In genomic region chr13:80585531-80585930, GRCh38 we compare ENCODE assay signal across 19 cellular contexts.
A peak's percentile ranks its signal among the peaks of the same experiment; 100 is the strongest.
DNase-seq lines count a peak whose midpoint lies in the region; ATAC-seq, FAIRE-seq and TF ChIP-seq lines count a peak whose summit lies in the region.
"Had no signal": no experiment of that assay in that cellular context is flagged by ENCODE, and none has a peak within 500 bp of the region (broad histone marks: within the 10 kb centered on the region; RNA-seq: fewer than 3 reads in every experiment).

No MANE protein-coding gene starts in this region.

- no peaks in the 10 kb centered on the region for H3K79me1 ChIP-seq in H1 (ENCODE audit: low read depth, low read length)

- H3K4me3 Mint-ChIP-seq in GM23338 (no peak overlapping the region), WTC11 (no peak overlapping the region)
- no peak overlapping the region for H3K4me3 Mint-ChIP-seq in activated CD8-positive, alpha-beta T cell treated with anti-CD3 and anti-CD28 coated beads, Interleukin-2, amount 10 ng/mL, durations not matched to agents 7 days and 5 days
- H3K4me3 Mint-ChIP-seq: HFFc6 had no signal

- H3K4me1 ChIP-seq in GM23338 (ENCODE audit: insufficient read depth): peaks cover 15% of the 10 kb centered on the region
- peaks cover 0 to 15% (median 0%) of the 10 kb centered on the region in 4 experiments; a peak in 1 of 7 replicates for H3K4me1 ChIP-seq in H1 (replicated peaks in 1 of 4; ENCODE audit: control insufficient read depth in 3 of 4, insufficient read depth in 4 of 4, low read length in 3 of 4)

- H3K4me2 ChIP-seq in GM23338 (no peak overlapping the region), H1 (ENCODE audit: insufficient read depth in 1 of 2, low read depth in 2 of 2, low read length in 2 of 2) (no peak overlapping the region)

- H3K9ac ChIP-seq in H1 (replicated peaks in 1 of 4; ENCODE audit: extremely low read depth in 1 of 4, low read depth in 3 of 4, low read length in 3 of 4): no peak overlapping the region

- CTCF ChIA-PET in WTC11 (lab: Charles Lee) (no interaction called here), H1 (lab: Charles Lee; ENCODE audit: partially characterized antibody) (no interaction called here)
- CTCF ChIA-PET in activated CD8-positive, alpha-beta T cell treated with anti-CD3 and anti-CD28 coated beads, Interleukin-2, amount 10 ng/mL, durations not matched to agents 7 days and 5 days (lab: Charles Lee): no interaction called here

- FAIRE-seq in H1 (lab: Jason Lieb, UNC): no peak
- FAIRE-seq: A204.1, GM12891, GM18507 had no signal

- POLR2A ChIA-PET in WTC11 (lab: Charles Lee): no interaction called here
- POLR2A ChIA-PET in H1 (lab: Charles Lee; ENCODE audit: partially characterized antibody): interaction anchor here (0.7 kb wide), 1 partner anchor 391 kb away, joined by 3 read pairs; no protein-coding TSS in a partner anchor
- POLR2A ChIA-PET in activated CD8-positive, alpha-beta T cell treated with anti-CD3 and anti-CD28 coated beads, Interleukin-2, amount 10 ng/mL, durations not matched to agents 7 days and 5 days (lab: Charles Lee): no interaction called here

- H3F3A ChIP-seq in GM23338 (replicated peaks; ENCODE audit: low read depth): no peaks in the 10 kb centered on the region

- ATAC-seq in GM23338 (peak; percentile 34; the same call in 2 of the 3 replicates), WTC11 (peak; percentile 66), HG03442 (IDR thresholded peaks at IDR 0.05; ENCODE audit: unreplicated experiment) (no peak)
- no peak for ATAC-seq in activated CD8-positive, alpha-beta T cell treated with anti-CD3 and anti-CD28 coated beads, Interleukin-2, amount 10 ng/mL, durations not matched to agents 7 days and 5 days

- H3K23me2 ChIP-seq in H1 (ENCODE audit: low read depth, low read length): no peaks in the 10 kb centered on the region

- TF ChIP-seq RAD21 in H1 (IDR thresholded peaks at IDR 0.05 in 1 of 2, conservative IDR thresholded peaks at IDR 0.05 in 1 of 2; ENCODE audit: low read depth in 2 of 2, low read length in 2 of 2): no peak

- H4K91ac ChIP-seq in H1 (replicated peaks; ENCODE audit: insufficient read length, low read length): no peak overlapping the region

- H3K79me2 ChIP-seq in GM23338 (replicated peaks; ENCODE audit: insufficient read depth): no peaks in the 10 kb centered on the region
- no peaks in the 10 kb centered on the region for H3K79me2 ChIP-seq in H1 (ENCODE audit: control insufficient read depth in 1 of 2, insufficient read depth in 2 of 2, low read length in 2 of 2)

- peaks cover 15% of the 10 kb centered on the region; the same call in 2 of the 3 replicates for H3K4me1 Mint-ChIP-seq in GM23338
- H3K4me1 Mint-ChIP-seq in WTC11: peaks cover 25% of the 10 kb centered on the region
- H3K4me1 Mint-ChIP-seq in activated CD8-positive, alpha-beta T cell treated with anti-CD3 and anti-CD28 coated beads, Interleukin-2, amount 10 ng/mL, durations not matched to agents 7 days and 5 days (ENCODE audit: low read depth): no peaks in the 10 kb centered on the region
- H3K4me1 Mint-ChIP-seq: CD4-positive, alpha-beta memory T cell had no signal

- TF ChIP-seq CTCF in GM23338 (conservative IDR thresholded peaks at IDR 0.05; ENCODE audit: low read depth in 2 of 2): no peak
- no peak for TF ChIP-seq CTCF in WTC11 (IDR thresholded peaks at IDR 0.05)
- no peak for TF ChIP-seq CTCF in H1 (IDR thresholded peaks at IDR 0.05; ENCODE audit: control extremely low read depth in 1 of 3, insufficient read depth in 1 of 3, low read depth in 1 of 3, low read length in 3 of 3)

- H2BK20ac ChIP-seq in H1 (ENCODE audit: low read length): peak overlapping the region; percentile 84; the same call in 1 of the 2 replicates

- H3K18ac ChIP-seq in H1 (ENCODE audit: extremely low read depth, low read length): no peak overlapping the region

- DNase-seq in GM23338 (ENCODE audit: low spot score) (peak; percentile 39), WTC11 (ENCODE audit: low spot score) (no peak), H1 (ENCODE audit: low read depth in 1 of 2, low spot score in 2 of 2) (no peak), NCI-H2107 treated with DMSO at 0.1 percent for 48 hours (lab: John Stamatoyannopoulos, UW; ENCODE audit: unreplicated experiment) (no peak)
- DNase-seq in activated CD8-positive, alpha-beta T cell treated with anti-CD3 and anti-CD28 coated beads, Interleukin-2, amount 10 ng/mL, durations not matched to agents 7 days and 5 days: no peak
- DNase-seq: C1 segment of cervical spinal cord; Calu3; CD4-positive, alpha-beta memory T cell; COR-L47; DMS53; DMS79 treated with DMSO at 0.1 percent for 48 hours; GF-D8; HFFc6 had no signal

- H4K20me1 ChIP-seq in GM23338 (replicated peaks; ENCODE audit: insufficient read depth) (no peaks in the 10 kb centered on the region), H1 (replicated peaks in 1 of 2; ENCODE audit: control insufficient read depth in 1 of 2, insufficient read depth in 2 of 2, low read length in 2 of 2) (no peaks in the 10 kb centered on the region)

- H2BK12ac ChIP-seq in H1 (ENCODE audit: low read depth, low read length): no peak overlapping the region

- no peak overlapping the region for H2BK15ac ChIP-seq in H1 (ENCODE audit: low read length)

- peak overlapping the region; percentile 53 for H3K4ac ChIP-seq in H1 (replicated peaks; ENCODE audit: insufficient read length, low read depth, low read length)

- peaks cover 3% of the 10 kb centered on the region for H3K27me3 Mint-ChIP-seq in GM23338 (ENCODE audit: insufficient read depth, low read depth, poor library complexity)
- H3K27me3 Mint-ChIP-seq in WTC11 (ENCODE audit: low read depth): no peaks in the 10 kb centered on the region
- H3K27me3 Mint-ChIP-seq in activated CD8-positive, alpha-beta T cell treated with anti-CD3 and anti-CD28 coated beads, Interleukin-2, amount 10 ng/mL, durations not matched to agents 7 days and 5 days (ENCODE audit: low read depth): no peaks in the 10 kb centered on the region
- H3K27me3 Mint-ChIP-seq: CD4-positive, alpha-beta memory T cell had no signal

- H3K27ac Mint-ChIP-seq in GM23338: peak overlapping the region; percentile 44
- H3K27ac Mint-ChIP-seq in WTC11: no peak overlapping the region
- no peak overlapping the region for H3K27ac Mint-ChIP-seq in activated CD8-positive, alpha-beta T cell treated with anti-CD3 and anti-CD28 coated beads, Interleukin-2, amount 10 ng/mL, durations not matched to agents 7 days and 5 days
- H3K27ac Mint-ChIP-seq: CD4-positive, alpha-beta memory T cell; HFFc6 had no signal

- no peak overlapping the region for H2BK5ac ChIP-seq in H1 (ENCODE audit: low read depth, low read length)

- H3K9me3 ChIP-seq in H1 (ENCODE audit: insufficient read depth in 2 of 2, low read depth in 1 of 2, low read length in 1 of 2): 0 out of 4 replicates have a peak, but pooled peaks cover 0 to 3% of the 10 kb centered on the region in 2 experiments
- H3K9me3 ChIP-seq: HAP-1 had no signal

- no peak for TF ChIP-seq POLR2A in H1 (IDR thresholded peaks at IDR 0.05; ENCODE audit: control extremely low read depth in 1 of 2, low read depth in 2 of 2, low read length in 2 of 2)

- peak overlapping the region; percentile 58; the same call in 1 of the 2 replicates for H3K27ac ChIP-seq in GM23338 (ENCODE audit: low read depth)
- no peak overlapping the region for H3K27ac ChIP-seq in H1 (ENCODE audit: low read depth, low read length)
- H3K27ac ChIP-seq: 22Rv1 had no signal

- TF ChIP-seq EP300 in H1 (IDR thresholded peaks at IDR 0.05; ENCODE audit: borderline replicate concordance in 1 of 2, low read depth in 2 of 2, low read length in 2 of 2): no peak

- H2AFZ ChIP-seq in GM23338: no peak overlapping the region
- H2AFZ ChIP-seq in H1 (ENCODE audit: low read length): no peak overlapping the region

- H3K4me3 ChIP-seq in GM23338 (no peak overlapping the region), H1 (ENCODE audit: extremely low read depth in 1 of 4, insufficient read depth in 2 of 4, low read depth in 3 of 4, low read length in 4 of 4) (no peak overlapping the region)
- H3K4me3 ChIP-seq: HAP-1 had no signal

- peaks cover 17% of the 10 kb centered on the region for H3K9me3 Mint-ChIP-seq in GM23338
- peaks cover 25% of the 10 kb centered on the region for H3K9me3 Mint-ChIP-seq in WTC11
- no peaks in the 10 kb centered on the region for H3K9me3 Mint-ChIP-seq in activated CD8-positive, alpha-beta T cell treated with anti-CD3 and anti-CD28 coated beads, Interleukin-2, amount 10 ng/mL, durations not matched to agents 7 days and 5 days (ENCODE audit: insufficient read depth)

- no peak overlapping the region for H4K5ac ChIP-seq in H1 (ENCODE audit: insufficient read length, low read depth, low read length)

- H3K56ac ChIP-seq in H1 (replicated peaks; ENCODE audit: insufficient read length, low read depth, low read length): no peak overlapping the region

- 89% methylated on average over 1 of the region's 1 CpG; no CpG with 5 or more reads in 1 of the 2 experiments for WGBS in H1 (ENCODE audit: extremely low coverage in 1 of 2, insufficient coverage in 1 of 2, insufficient read length in 1 of 2, insufficient replicate concordance in 2 of 2, low coverage in 1 of 2, low lambda C conversion rate in 2 of 2, missing lambda C conversion rate in 1 of 2), 2 experiments

- H2BK120ac ChIP-seq in H1 (replicated peaks; ENCODE audit: low read depth, low read length): peak overlapping the region; percentile 78

- H2AK5ac ChIP-seq in H1 (ENCODE audit: low read depth, low read length): no peak overlapping the region

- no peaks in the 10 kb centered on the region for H3K27me3 ChIP-seq in GM23338 (ENCODE audit: insufficient read depth)
- H3K27me3 ChIP-seq in H1 (replicated peaks in 1 of 4; ENCODE audit: control insufficient read depth in 3 of 4, extremely low read depth in 1 of 4, insufficient read depth in 3 of 4, low read length in 3 of 4): no peaks in the 10 kb centered on the region

- no peak overlapping the region for H3K14ac ChIP-seq in H1 (ENCODE audit: insufficient read length)

- H3K36me3 Mint-ChIP-seq in GM23338 (ENCODE audit: low read depth) (peaks cover 15% of the 10 kb centered on the region; the same call in 2 of the 3 replicates), WTC11 (peaks cover 17% of the 10 kb centered on the region)
- no peaks in the 10 kb centered on the region for H3K36me3 Mint-ChIP-seq in activated CD8-positive, alpha-beta T cell treated with anti-CD3 and anti-CD28 coated beads, Interleukin-2, amount 10 ng/mL, durations not matched to agents 7 days and 5 days (ENCODE audit: low read depth)
- H3K36me3 Mint-ChIP-seq: CD4-positive, alpha-beta memory T cell had no signal

- H3K9me2 ChIP-seq in GM23338 (ENCODE audit: insufficient read depth): peaks cover 12% of the 10 kb centered on the region

- no peaks in the 10 kb centered on the region for H3K36me3 ChIP-seq in GM23338 (ENCODE audit: insufficient read depth)
- H3K36me3 ChIP-seq in H1 (ENCODE audit: control insufficient read depth in 2 of 4, insufficient read depth in 4 of 4, low read length in 3 of 4): no peaks in the 10 kb centered on the region
- H3K36me3 ChIP-seq: HAP-1 had no signal

- no peak overlapping the region for H3K23ac ChIP-seq in H1 (ENCODE audit: insufficient read length)

- no peak overlapping the region for H4K8ac ChIP-seq in H1 (ENCODE audit: extremely low read depth, insufficient read depth, low read length)

TF ChIP-seq in GM23338, 12 proteins besides CTCF, POLR2A, EP300 and RAD21 (continues in another document):
- TF ChIP-seq POLR2AphosphoS5 (IDR thresholded peaks at IDR 0.05; ENCODE audit: low read depth): no peak

TF ChIP-seq in H1, 55 proteins besides CTCF, POLR2A, EP300 and RAD21:
- no peak for TF ChIP-seq CHD2 (IDR thresholded peaks at IDR 0.05; ENCODE audit: low read length)

Comparison
In these comparisons a context has a peak if more than half of its experiments do, and no peak if none do; other contexts are left out.
1. ATAC-seq: peak in GM23338 (single experiment) and WTC11 (single experiment); none in activated CD8-positive, alpha-beta T cell treated with anti-CD3 and anti-CD28 coated beads, Interleukin-2, amount 10 ng/mL, durations not matched to agents 7 days and 5 days (single experiment) and HG03442 (single experiment).